ENCODE assay signal across 1 cellular context in genomic region chr4:148445903-148446261, GRCh38.
TF ChIP-seq lines count a peak whose summit lies in the region.

No MANE protein-coding gene starts in this region.

TF ChIP-seq in HepG2, 621 proteins besides CTCF, POLR2A, EP300 and RAD21:
- TF ChIP-seq ZNF318 (CRISPR knock-in tag; IDR thresholded peaks at IDR 0.05) = no peak
- no peak for TF ChIP-seq DPF2 (CRISPR knock-in tag; IDR thresholded peaks at IDR 0.05; ENCODE audit: borderline replicate concordance, low read depth)
- TF ChIP-seq GATAD1 (CRISPR knock-in tag; IDR thresholded peaks at IDR 0.05) = no peak
- no peak for TF ChIP-seq HMGA1 (CRISPR knock-in tag; conservative IDR thresholded peaks at IDR 0.05)
